ENCODE assay signal across 8 cellular contexts in genomic region chr5:100900796-100901731, GRCh38. TPM values are rescaled to one million over a fixed set of nuclear protein-coding genes. Genes with fewer than 3 reads are reported as not detected.
DNase-seq lines count a peak whose midpoint lies in the region; ATAC-seq, FAIRE-seq and TF ChIP-seq lines count a peak whose summit lies in the region.

No MANE protein-coding gene starts in this region.

- DNase-seq in GF-D8 (lab: John Stamatoyannopoulos, UW) (peak; percentile 71), H9 (peak; percentile 75), NCI-H1092 (lab: John Stamatoyannopoulos, UW) (peak; percentile 35), K562 (ENCODE audit: extremely low read depth in 1 of 4, low spot score in 3 of 4) (peak in 2 of 4 experiments; percentile 10 to 40), inferior parietal cortex (ENCODE audit: extremely low spot score) (peak; percentile 18), NCI-H526 treated with DMSO at 0.1 percent for 48 hours (lab: John Stamatoyannopoulos, UW) (no peak)
- peak; percentile 95 for DNase-seq in T-helper 2 cell treated with Interferon-gamma antibody and Interleukin-4, amounts not matched to agents 5 μg/mL and 100 μg/mL, for 36 hours (ENCODE audit: low spot score)
- peak; percentile 83 to 91 (median 87) for DNase-seq in stimulated activated CD4-positive, alpha-beta T cell treated with anti-CD3 and anti-CD28 coated beads, Interleukin-12 subunit alpha, Interleukin-12 subunit beta, amount 100 ng/mL, for 48 hours (ENCODE audit: low read depth in 2 of 3, low spot score in 1 of 3)

- H3K9ac ChIP-seq in H9 (ENCODE audit: extremely low read depth, insufficient read length, low read length), result no peak overlapping the region
- peak overlapping the region; percentile 30 to 87; a peak in 3 of 4 replicates for H3K9ac ChIP-seq in K562 (ENCODE audit: insufficient read depth in 1 of 2, low read depth in 2 of 2, low read length in 2 of 2)

- H4K91ac ChIP-seq in H9 (ENCODE audit: insufficient read length, low read depth, low read length), result no peak overlapping the region

- CTCF ChIA-PET in K562 (lab: Yijun Ruan, JAX; ENCODE audit: low intra/inter-chr PET ratio), result no interaction called here

- H3K4ac ChIP-seq in H9 (ENCODE audit: low read depth, low read length), result no peak overlapping the region

- no peak overlapping the region for H3K27ac Mint-ChIP-seq in H9
- peak overlapping the region; percentile 97 for H3K27ac Mint-ChIP-seq in T-helper 2 cell treated with Interferon-gamma antibody and Interleukin-4, amounts not matched to agents 5 μg/mL and 100 μg/mL, for 36 hours

- in situ Hi-C loops in K562 (cut with MboI), result no loop called here

- H3K4me2 ChIP-seq in H9 (ENCODE audit: insufficient read depth, insufficient read length, low read length), result peak overlapping the region; percentile 99
- peak overlapping the region; percentile 55 for H3K4me2 ChIP-seq in K562 (ENCODE audit: insufficient read depth, low read length)

- H2BK15ac ChIP-seq in H9 (ENCODE audit: low read depth, low read length), result no peak overlapping the region

- H3K23ac ChIP-seq in H9 (ENCODE audit: insufficient read length, low read depth, low read length), result no peak overlapping the region

- no peak overlapping the region for H2AFZ ChIP-seq in H9 (ENCODE audit: low read length)
- H2AFZ ChIP-seq in K562 (ENCODE audit: low read depth, low read length), result 0 out of 2 replicates have a peak overlapping the region, but pooled peaks have one; percentile 23

- TF ChIP-seq CTCF in H9 (conservative IDR thresholded peaks at IDR 0.05), result no peak
- no peak for TF ChIP-seq CTCF in K562 (IDR thresholded peaks at IDR 0.05 in 2 of 3, conservative IDR thresholded peaks at IDR 0.05 in 1 of 3; ENCODE audit: insufficient read depth in 2 of 3, low read depth in 1 of 3, low read length in 3 of 3)

- H2BK12ac ChIP-seq in H9 (ENCODE audit: insufficient read length, low read depth, low read length), result no peak overlapping the region

- H3K4me1 Mint-ChIP-seq in H9, result peaks cover 34 to 36% of the 10 kb centered on the region in 2 experiments
- H3K4me1 Mint-ChIP-seq in T-helper 2 cell treated with Interferon-gamma antibody and Interleukin-4, amounts not matched to agents 5 μg/mL and 100 μg/mL, for 36 hours (ENCODE audit: low read depth), result peaks cover 33% of the 10 kb centered on the region

- TF ChIP-seq POLR2A in K562 (conservative IDR thresholded peaks at IDR 0.05), result no peak

- H4K5ac ChIP-seq in H9 (ENCODE audit: insufficient read length, low read depth, low read length), result no peak overlapping the region

- H2BK20ac ChIP-seq in H9 (ENCODE audit: low read depth, low read length, poor library complexity, severe bottlenecking), result no peak overlapping the region

- FAIRE-seq in K562 (lab: Jason Lieb, UNC), result no peak

- H3K18ac ChIP-seq in H9 (ENCODE audit: insufficient read length, low read depth, low read length), result no peak overlapping the region

- no peaks in the 10 kb centered on the region for H3K9me1 ChIP-seq in K562 (ENCODE audit: control insufficient read depth, insufficient read depth, low read length)

- no peaks in the 10 kb centered on the region; a peak in 1 of 5 replicates for H3K9me3 Mint-ChIP-seq in H9
- H3K9me3 Mint-ChIP-seq in T-helper 2 cell treated with Interferon-gamma antibody and Interleukin-4, amounts not matched to agents 5 μg/mL and 100 μg/mL, for 36 hours, result peaks cover 2% of the 10 kb centered on the region

- no peaks in the 10 kb centered on the region; a peak in 1 of 7 replicates for H3K36me3 Mint-ChIP-seq in H9 (ENCODE audit: insufficient read depth in 1 of 3, low read depth in 3 of 3)
- peaks cover 41% of the 10 kb centered on the region for H3K36me3 Mint-ChIP-seq in T-helper 2 cell treated with Interferon-gamma antibody and Interleukin-4, amounts not matched to agents 5 μg/mL and 100 μg/mL, for 36 hours (ENCODE audit: low read depth)

- peak overlapping the region; percentile 34 for H3K4me3 ChIP-seq in K562

- H3K4me1 ChIP-seq in H9 (ENCODE audit: insufficient read depth, low read length) (peaks cover 2% of the 10 kb centered on the region; the same call in 1 of the 2 replicates), K562 (replicated peaks in 1 of 2; ENCODE audit: control insufficient read depth in 2 of 2, insufficient read depth in 2 of 2, low read length in 2 of 2) (peaks cover 0 to 8% of the 10 kb centered on the region in 2 experiments; a peak in 2 of 5 replicates)

- no TSS peak for BruUV-seq in K562 (replicated peaks; lab: Mats Ljungman, UMichigan)

- no peak overlapping the region for H3K14ac ChIP-seq in H9 (ENCODE audit: insufficient read depth, low read length)

- H3K27ac ChIP-seq in H9 (ENCODE audit: insufficient read length, low read depth, low read length), result no peak overlapping the region
- H3K27ac ChIP-seq in K562 (ENCODE audit: extremely low read depth, low read depth, low read length), result no peak overlapping the region; the same call in 2 of the 3 replicates

- H3K36me3 ChIP-seq in K562 (ENCODE audit: control insufficient read depth, insufficient read depth, low read length), result no peaks in the 10 kb centered on the region

- no peaks in the 10 kb centered on the region for H3K9me3 ChIP-seq in H9 (ENCODE audit: control insufficient read depth, low read depth, low read length)
- no peaks in the 10 kb centered on the region for H3K9me3 ChIP-seq in K562 (replicated peaks; ENCODE audit: control insufficient read depth, insufficient read depth, low read depth, low read length)

- POLR2A ChIA-PET in K562 (lab: Yijun Ruan, JAX), result interaction anchor here (0.6 to 1.0 kb wide), 3 partner anchors 9 to 18 kb away, joined by 3 to 5 read pairs (median 3); no protein-coding TSS in a partner anchor

- peaks cover 16% of the 10 kb centered on the region for H3K23me2 ChIP-seq in H9 (ENCODE audit: insufficient read length, low read depth, low read length, poor library complexity, severe bottlenecking)

- peaks cover 77% of the 10 kb centered on the region for H3K27me3 Mint-ChIP-seq in H9 (ENCODE audit: low read depth)
- no peaks in the 10 kb centered on the region for H3K27me3 Mint-ChIP-seq in T-helper 2 cell treated with Interferon-gamma antibody and Interleukin-4, amounts not matched to agents 5 μg/mL and 100 μg/mL, for 36 hours (ENCODE audit: low read depth)

- intact Hi-C loops in K562 (cut with micrococcal nuclease), result loop anchor here (10.0 kb wide), 1 partner anchor 286 kb away; no protein-coding TSS in a partner anchor

- H3K27me3 ChIP-seq in H9 (ENCODE audit: insufficient read depth, low read length) (peaks cover 40% of the 10 kb centered on the region), K562 (ENCODE audit: control insufficient read depth in 2 of 2, insufficient read depth in 2 of 2, low read length in 2 of 2) (no peaks in the 10 kb centered on the region)

- no peak for TF ChIP-seq RAD21 in K562 (CRISPR knock-in tag; conservative IDR thresholded peaks at IDR 0.05 in 1 of 2, IDR thresholded peaks at IDR 0.05 in 1 of 2)

- H3T11ph ChIP-seq in H9 (ENCODE audit: low read length), result no peak overlapping the region

- H3K79me1 ChIP-seq in H9 (ENCODE audit: insufficient read depth, low read depth, low read length, poor library complexity, severe bottlenecking), result no peaks in the 10 kb centered on the region

- WGBS in H9 (ENCODE audit: extremely low coverage, insufficient read length, low lambda C conversion rate), result no CpG with 5 or more reads among the region's 46 CpGs
- 2% methylated on average over 37 of the region's 46 CpGs for WGBS in K562 (ENCODE audit: insufficient coverage, low coverage, missing lambda C conversion rate)

- no peak overlapping the region for H4K8ac ChIP-seq in H9 (replicated peaks; ENCODE audit: insufficient read length, low read depth, low read length)

- ATAC-seq in K562, result peak; percentile 55

- no peak for TF ChIP-seq EP300 in K562 (IDR thresholded peaks at IDR 0.05; ENCODE audit: low read length)

- no peak overlapping the region for H2AK5ac ChIP-seq in H9 (ENCODE audit: insufficient read length, low read length)

- H3K56ac ChIP-seq in H9 (ENCODE audit: insufficient read length, low read depth, low read length), result no peak overlapping the region

- H4K20me1 ChIP-seq in H9 (ENCODE audit: control insufficient read depth, insufficient read depth, insufficient read length) (no peaks in the 10 kb centered on the region), K562 (replicated peaks; ENCODE audit: control insufficient read depth, insufficient read depth, low read length) (no peaks in the 10 kb centered on the region)

- H3K4me3 Mint-ChIP-seq in H9, result peak overlapping the region; percentile 68 to 92
- peak overlapping the region; percentile 99 for H3K4me3 Mint-ChIP-seq in T-helper 2 cell treated with Interferon-gamma antibody and Interleukin-4, amounts not matched to agents 5 μg/mL and 100 μg/mL, for 36 hours

- H2BK120ac ChIP-seq in H9 (ENCODE audit: low read depth, low read length, poor library complexity, severe bottlenecking), result no peak overlapping the region

- H3K79me2 ChIP-seq in H9 (ENCODE audit: insufficient read depth, low read length) (no peaks in the 10 kb centered on the region), K562 (ENCODE audit: control insufficient read depth, insufficient read depth, low read length) (no peaks in the 10 kb centered on the region; the same call in 2 of the 3 replicates)

- H2BK5ac ChIP-seq in H9 (ENCODE audit: insufficient read length, low read length), result no peak overlapping the region

TF ChIP-seq in K562, 482 proteins besides CTCF, POLR2A, EP300 and RAD21 (continues in another document):
- TF ChIP-seq LCOR (CRISPR knock-in tag; IDR thresholded peaks at IDR 0.05) (no peak), RBFOX2 (IDR thresholded peaks at IDR 0.05; ENCODE audit: low read depth, low read length) (peak; percentile 56), SIRT6 (IDR thresholded peaks at IDR 0.05; ENCODE audit: low read depth, low read length) (no peak), PHF20 (IDR thresholded peaks at IDR 0.05; ENCODE audit: partially characterized antibody) (no peak)

RNA-seq across cellular contexts. Expression of gene ST8SIA4, which starts 2.0 kb away (rescaled TPM):
- not detected in 2 replicates for total RNA-seq in H9 (2021)
- 2.8 and 5.8 TPM in 2 replicates for total RNA-seq in K562 (2011; cell fraction: chromatin; rRNA removed; ENCODE audit: low replicate concordance)
- total RNA-seq in K562 (2011; cell fraction: nucleolus; rRNA removed), result 1.0 and 2.0 TPM in 2 replicates
- total RNA-seq in K562 (2011; cell fraction: nucleoplasm; rRNA removed), result 2.3 and 3.4 TPM in 2 replicates
- total RNA-seq in K562 (2014; rRNA removed), result 0.50 and 1.1 TPM in 2 replicates
- total RNA-seq in K562 (2014; rRNA removed; fragmentation: Illumina TruSeq; extraction: Trizol), result 1.3 and 1.5 TPM in 2 replicates
- total RNA-seq in K562 (2015; rRNA removed; fragmentation: Illumina TruSeq; extraction: Trizol), result 1.1 and 1.3 TPM in 2 replicates
- 0.67 and 2.0 TPM in 2 replicates for total RNA-seq in K562 (2021)
- polyA plus RNA-seq in K562 (2011; rRNA removed), result 0.12 and 0.99 TPM in 2 replicates
- polyA plus RNA-seq in K562 (2011; cell fraction: cytosol; rRNA removed), result 0.06 and 0.21 TPM in 2 replicates
- 0.20 and 0.47 TPM in 2 replicates for polyA plus RNA-seq in K562 (2011; cell fraction: nucleus; rRNA removed)
- polyA plus RNA-seq in K562 (2012), result 0.53 and 1.0 TPM in 2 replicates
- polyA plus RNA-seq in K562 (2014; fragmentation: Illumina TruSeq; extraction: Trizol), result 0.48 and 0.51 TPM in 2 replicates
- under 1 TPM; 0.22 to 0.51 TPM for polyA plus RNA-seq in K562 (2014; fragmentation: Nextera tagmentation; extraction: Ambion mirVana)
- polyA plus RNA-seq in K562 (2014; rRNA removed), result 0.54 and 0.61 TPM in 2 replicates
- 0.60 and 1.6 TPM in 2 replicates for polyA minus RNA-seq in K562 (2011; rRNA and poly(A)+ RNA removed)
- 0.76 TPM in 1 of 2 replicates, not detected in the other for polyA minus RNA-seq in K562 (2011; cell fraction: cytosol; rRNA and poly(A)+ RNA removed)
- polyA minus RNA-seq in K562 (2011; cell fraction: nucleus; rRNA and poly(A)+ RNA removed), result 0.56 and 1.6 TPM in 2 replicates
